In genomic region chr10:44958196-44958896, GRCh38 we compare ENCODE assay signal across 8 cellular contexts. TPM values are rescaled to one million over a fixed set of nuclear protein-coding genes. Genes with fewer than 3 reads are reported as not detected.
A peak's percentile ranks its signal among the peaks of the same experiment; 100 is the strongest.
DNase-seq lines count a peak whose midpoint lies in the region; ATAC-seq, FAIRE-seq and TF ChIP-seq lines count a peak whose summit lies in the region.

No MANE protein-coding gene starts in this region.

- peak overlapping the region; percentile 89 to 97 (median 92) for H3K27ac ChIP-seq in body of pancreas
- peak overlapping the region; percentile 90 for H3K27ac ChIP-seq in HepG2 (ENCODE audit: extremely low read length, insufficient read depth, low read length)
- no peak overlapping the region for H3K27ac ChIP-seq in thymus (ENCODE audit: low read depth)

- DNase-seq in AG10803 (ENCODE audit: low read depth) (peak; percentile 46), body of pancreas (peak; percentile 59 to 79 (median 68)), HepG2 (ENCODE audit: low spot score) (no peak), NCI-H524 treated with DMSO at 0.1 percent for 48 hours (lab: John Stamatoyannopoulos, UW) (no peak)
- no peak for DNase-seq in Jurkat, Clone E6-1 (ENCODE audit: low read depth, low spot score)
- no peak for DNase-seq in effector CD8-positive, alpha-beta T cell (lab: John Stamatoyannopoulos, UW)

- H3K27me3 ChIP-seq in body of pancreas (no peaks in the 10 kb centered on the region), HepG2 (ENCODE audit: control insufficient read depth in 1 of 2, insufficient read depth in 2 of 2, low read length in 2 of 2) (no peaks in the 10 kb centered on the region; a peak in 1 of 5 replicates), thymus (ENCODE audit: control insufficient read depth, insufficient read depth) (no peaks in the 10 kb centered on the region)

- POLR2A ChIA-PET in HepG2 (lab: Yijun Ruan, JAX), result interaction anchor here (1.5 to 13.2 kb wide), 6 partner anchors 8 to 35 kb away, joined by 4 to 407 read pairs (median 45); partner anchors contain the start of gene DEPP1

- CTCF ChIA-PET in HepG2 (lab: Yijun Ruan, JAX; ENCODE audit: low intra/inter-chr PET ratio, low total read pairs), result no interaction called here

- H3K9me3 ChIP-seq in body of pancreas (no peaks in the 10 kb centered on the region), HepG2 (ENCODE audit: low read length) (no peaks in the 10 kb centered on the region), thymus (ENCODE audit: control insufficient read depth) (peaks cover 1% of the 10 kb centered on the region)

- H3K4me3 ChIP-seq in AG10803 (ENCODE audit: low read length), result peak overlapping the region; percentile 74
- peak overlapping the region; percentile 91 for H3K4me3 ChIP-seq in Jurkat, Clone E6-1 (ENCODE audit: low read length)
- peak overlapping the region in 1 of 2 donors; percentile 10 for H3K4me3 ChIP-seq in body of pancreas
- peak overlapping the region; percentile 69 to 83 (median 82) for H3K4me3 ChIP-seq in HepG2 (replicated peaks in 1 of 3; ENCODE audit: insufficient read depth in 1 of 3, low read depth in 2 of 3, low read length in 3 of 3)
- peak overlapping the region; percentile 75 for H3K4me3 ChIP-seq in thymus (ENCODE audit: low read length)

- intact Hi-C loops in body of pancreas (cut with DNase I), result no loop called here
- intact Hi-C loops in HepG2 (cut with micrococcal nuclease; ENCODE audit: unreplicated experiment), result no loop called here

- H3K4me1 ChIP-seq in body of pancreas, result peaks cover 45% of the 10 kb centered on the region
- peaks cover 65% of the 10 kb centered on the region for H3K4me1 ChIP-seq in HepG2 (ENCODE audit: insufficient read depth, low read length)
- H3K4me1 ChIP-seq in thymus (ENCODE audit: control insufficient read depth, insufficient read depth, low read length), result peaks cover 25% of the 10 kb centered on the region

- in situ Hi-C loops in HepG2 (cut with HindIII; ENCODE audit: extremely low pct_ligation_motif_present, low pct_unique_long_range_greater_than_20kb), result loop anchor here (25.0 kb wide), 1 partner anchor 1546 kb away; the partner anchor contains the start of gene HNRNPF

- peak overlapping the region; percentile 86 for H3K9ac ChIP-seq in HepG2 (ENCODE audit: insufficient read depth, low read depth, low read length)

- H2AFZ ChIP-seq in HepG2 (ENCODE audit: low read length), result no peak overlapping the region

- ATAC-seq in body of pancreas, result peak; percentile 76
- ATAC-seq in HepG2, result no peak
- ATAC-seq in GM19395 (IDR thresholded peaks at IDR 0.05; ENCODE audit: unreplicated experiment), result no peak

- H3K4me2 ChIP-seq in HepG2 (ENCODE audit: low read depth, low read length), result peak overlapping the region; percentile 93

- H3K36me3 ChIP-seq in body of pancreas (replicated peaks in 1 of 2; ENCODE audit: insufficient read depth in 1 of 2, low read depth in 2 of 2) (no peaks in the 10 kb centered on the region), HepG2 (replicated peaks in 1 of 2; ENCODE audit: control insufficient read depth in 1 of 2, insufficient read depth in 2 of 2, low read length in 2 of 2) (peaks cover 0 to 6% of the 10 kb centered on the region in 2 experiments; a peak in 2 of 5 replicates), thymus (ENCODE audit: control insufficient read depth, insufficient read depth) (no peaks in the 10 kb centered on the region)

- TF ChIP-seq EP300 in HepG2 (IDR thresholded peaks at IDR 0.05; ENCODE audit: low read depth in 2 of 2, low read length in 2 of 2) (no peak; a peak in 1 of 4 replicates), HepG2 (CRISPR knock-in tag; IDR thresholded peaks at IDR 0.05; ENCODE audit: borderline replicate concordance) (no peak)

- TF ChIP-seq POLR2A in body of pancreas (IDR thresholded peaks at IDR 0.05) (peak in 2 of 3 donors; percentile 32 to 36), HepG2 (IDR thresholded peaks at IDR 0.05; ENCODE audit: insufficient read depth in 1 of 2, low read depth in 2 of 2, low read length in 2 of 2) (no peak)

- no peak for FAIRE-seq in HepG2 (lab: Jason Lieb, UNC)

- H4K20me1 ChIP-seq in HepG2 (ENCODE audit: insufficient read depth, low read length), result peaks cover 4% of the 10 kb centered on the region; the same call in 1 of the 2 replicates

- TF ChIP-seq CTCF in AG10803 (conservative IDR thresholded peaks at IDR 0.05; ENCODE audit: low read length) (no peak), body of pancreas (IDR thresholded peaks at IDR 0.05) (no peak), HepG2 (CRISPR knock-in tag; IDR thresholded peaks at IDR 0.05) (no peak)

- no peak for TF ChIP-seq RAD21 in HepG2 (CRISPR knock-in tag; IDR thresholded peaks at IDR 0.05)

- no TSS peak for BruUV-seq in HepG2 (replicated peaks; lab: Mats Ljungman, UMichigan)

- 10 to 18% methylated on average over 5 of the region's 5 CpGs for WGBS in body of pancreas, 2 donors
- 20% methylated on average over 5 of the region's 5 CpGs for WGBS in HepG2 (ENCODE audit: low lambda C conversion rate)
- WGBS in thymus, result 83% methylated on average over 5 of the region's 5 CpGs

- H3K79me2 ChIP-seq in HepG2 (ENCODE audit: insufficient read depth, low read length), result peaks cover 48% of the 10 kb centered on the region

RNA-seq across cellular contexts. Expression of gene RASSF4, which starts 1.3 kb away (rescaled TPM):
- 11.1 TPM for polyA plus RNA-seq in Jurkat, Clone E6-1 (2012; ENCODE audit: insufficient read depth, insufficient read length)
- 10 to 100 TPM; 44.5 to 50.8 TPM for total RNA-seq in body of pancreas
- 49.9 and 51.7 TPM in 2 replicates for total RNA-seq in HepG2 (2016; rRNA removed; fragmentation: Illumina TruSeq; extraction: Trizol)
- 22.4 and 22.8 TPM in 2 replicates for total RNA-seq in HepG2 (2016; cell fraction: cytosol; rRNA removed; fragmentation: Illumina TruSeq; extraction: Trizol; ENCODE audit: low read depth)
- 49.9 and 50.1 TPM in 2 replicates for total RNA-seq in HepG2 (2016; cell fraction: insoluble cytoplasmic fraction; rRNA removed; fragmentation: Illumina TruSeq; extraction: Trizol)
- total RNA-seq in HepG2 (2016; cell fraction: membrane; rRNA removed; fragmentation: Illumina TruSeq; extraction: Trizol), result 39.2 and 45.6 TPM in 2 replicates
- total RNA-seq in HepG2 (2016; cell fraction: nucleus; rRNA removed; fragmentation: Illumina TruSeq; extraction: Trizol), result 52.1 and 54.6 TPM in 2 replicates
- 34.0 and 39.7 TPM in 2 replicates for polyA plus RNA-seq in HepG2 (2011; rRNA removed)
- polyA plus RNA-seq in HepG2 (2011; cell fraction: cytosol; rRNA removed), result 20.4 and 25.8 TPM in 2 replicates
- 140 TPM in 2 replicates for polyA plus RNA-seq in HepG2 (2011; cell fraction: nucleus; rRNA removed)
- polyA plus RNA-seq in HepG2 (2012), result 25.0 and 26.7 TPM in 2 replicates
- 18.5 and 22.5 TPM in 2 replicates for polyA plus RNA-seq in HepG2 (2016; cell fraction: cytosol; fragmentation: Illumina TruSeq; extraction: Trizol; ENCODE audit: low read depth)
- 53.5 and 57.9 TPM in 2 replicates for polyA plus RNA-seq in HepG2 (2016; cell fraction: insoluble cytoplasmic fraction; fragmentation: Illumina TruSeq; extraction: Trizol; ENCODE audit: low read depth)
- 31.2 and 31.3 TPM in 2 replicates for polyA plus RNA-seq in HepG2 (2016; cell fraction: membrane; fragmentation: Illumina TruSeq; extraction: Trizol; ENCODE audit: low read depth)
- polyA plus RNA-seq in HepG2 (2016; cell fraction: nucleus; fragmentation: Illumina TruSeq; extraction: Trizol; ENCODE audit: insufficient read depth, low read depth), result 84.5 and 98.6 TPM in 2 replicates
- polyA minus RNA-seq in HepG2 (2011; rRNA and poly(A)+ RNA removed; ENCODE audit: low replicate concordance), result 0.12 and 67.0 TPM in 2 replicates
- polyA minus RNA-seq in HepG2 (2011; cell fraction: cytosol; rRNA and poly(A)+ RNA removed), result 13.4 and 16.0 TPM in 2 replicates
- polyA minus RNA-seq in HepG2 (2011; cell fraction: nucleus; rRNA and poly(A)+ RNA removed), result 74.3 and 88.9 TPM in 2 replicates
- polyA plus RNA-seq in thymus, result 50.0 TPM

RNA-seq across cellular contexts. Expression of gene DEPP1, which starts 20.3 kb away (rescaled TPM):
- not detected for polyA plus RNA-seq in Jurkat, Clone E6-1 (2012; ENCODE audit: insufficient read depth, insufficient read length)
- 100 to 1,000 TPM; 226 to 230 TPM for total RNA-seq in body of pancreas
- 11.2 and 14.8 TPM in 2 replicates for total RNA-seq in HepG2 (2016; rRNA removed; fragmentation: Illumina TruSeq; extraction: Trizol)
- total RNA-seq in HepG2 (2016; cell fraction: cytosol; rRNA removed; fragmentation: Illumina TruSeq; extraction: Trizol; ENCODE audit: low read depth), result 3.0 and 5.0 TPM in 2 replicates
- 9.0 and 15.3 TPM in 2 replicates for total RNA-seq in HepG2 (2016; cell fraction: insoluble cytoplasmic fraction; rRNA removed; fragmentation: Illumina TruSeq; extraction: Trizol)
- total RNA-seq in HepG2 (2016; cell fraction: membrane; rRNA removed; fragmentation: Illumina TruSeq; extraction: Trizol), result 9.0 and 9.3 TPM in 2 replicates
- 15.1 and 16.0 TPM in 2 replicates for total RNA-seq in HepG2 (2016; cell fraction: nucleus; rRNA removed; fragmentation: Illumina TruSeq; extraction: Trizol)
- 270 and 338 TPM in 2 replicates for polyA plus RNA-seq in HepG2 (2011; rRNA removed)
- polyA plus RNA-seq in HepG2 (2011; cell fraction: cytosol; rRNA removed), result 261 and 317 TPM in 2 replicates
- polyA plus RNA-seq in HepG2 (2011; cell fraction: nucleus; rRNA removed), result 103 and 135 TPM in 2 replicates
- polyA plus RNA-seq in HepG2 (2012), result 132 and 232 TPM in 2 replicates
- polyA plus RNA-seq in HepG2 (2016; cell fraction: cytosol; fragmentation: Illumina TruSeq; extraction: Trizol; ENCODE audit: low read depth), result 2.0 and 2.5 TPM in 2 replicates
- polyA plus RNA-seq in HepG2 (2016; cell fraction: insoluble cytoplasmic fraction; fragmentation: Illumina TruSeq; extraction: Trizol; ENCODE audit: low read depth), result 9.3 and 11.2 TPM in 2 replicates
- polyA plus RNA-seq in HepG2 (2016; cell fraction: membrane; fragmentation: Illumina TruSeq; extraction: Trizol; ENCODE audit: low read depth), result 3.6 and 5.2 TPM in 2 replicates
- 13.4 and 15.5 TPM in 2 replicates for polyA plus RNA-seq in HepG2 (2016; cell fraction: nucleus; fragmentation: Illumina TruSeq; extraction: Trizol; ENCODE audit: insufficient read depth, low read depth)
- 1.8 and 739 TPM in 2 replicates for polyA minus RNA-seq in HepG2 (2011; rRNA and poly(A)+ RNA removed; ENCODE audit: low replicate concordance)
- 249 and 254 TPM in 2 replicates for polyA minus RNA-seq in HepG2 (2011; cell fraction: cytosol; rRNA and poly(A)+ RNA removed)
- 107 and 142 TPM in 2 replicates for polyA minus RNA-seq in HepG2 (2011; cell fraction: nucleus; rRNA and poly(A)+ RNA removed)
- polyA plus RNA-seq in thymus, result 51.6 TPM

RNA-seq across cellular contexts. Expression of gene ZNF22, which starts 42.4 kb away (rescaled TPM):
- 95.1 TPM for polyA plus RNA-seq in Jurkat, Clone E6-1 (2012; ENCODE audit: insufficient read depth, insufficient read length)
- total RNA-seq in body of pancreas, result 10 to 100 TPM; 12.9 to 30.4 TPM
- 0.40 and 0.58 TPM in 2 replicates for total RNA-seq in HepG2 (2016; rRNA removed; fragmentation: Illumina TruSeq; extraction: Trizol)
- total RNA-seq in HepG2 (2016; cell fraction: cytosol; rRNA removed; fragmentation: Illumina TruSeq; extraction: Trizol; ENCODE audit: low read depth), result not detected in 2 replicates
- 0.49 and 0.56 TPM in 2 replicates for total RNA-seq in HepG2 (2016; cell fraction: insoluble cytoplasmic fraction; rRNA removed; fragmentation: Illumina TruSeq; extraction: Trizol)
- 0.28 and 0.45 TPM in 2 replicates for total RNA-seq in HepG2 (2016; cell fraction: membrane; rRNA removed; fragmentation: Illumina TruSeq; extraction: Trizol)
- 0.75 and 1.2 TPM in 2 replicates for total RNA-seq in HepG2 (2016; cell fraction: nucleus; rRNA removed; fragmentation: Illumina TruSeq; extraction: Trizol)
- 1.1 and 1.3 TPM in 2 replicates for polyA plus RNA-seq in HepG2 (2011; rRNA removed)
- polyA plus RNA-seq in HepG2 (2011; cell fraction: cytosol; rRNA removed), result 0.35 and 0.77 TPM in 2 replicates
- 1.2 and 1.7 TPM in 2 replicates for polyA plus RNA-seq in HepG2 (2011; cell fraction: nucleus; rRNA removed)
- 1.6 and 2.5 TPM in 2 replicates for polyA plus RNA-seq in HepG2 (2012)
- polyA plus RNA-seq in HepG2 (2016; cell fraction: cytosol; fragmentation: Illumina TruSeq; extraction: Trizol; ENCODE audit: low read depth), result 0.07 and 0.09 TPM in 2 replicates
- polyA plus RNA-seq in HepG2 (2016; cell fraction: insoluble cytoplasmic fraction; fragmentation: Illumina TruSeq; extraction: Trizol; ENCODE audit: low read depth), result 0.60 and 0.62 TPM in 2 replicates
- 0.22 and 0.27 TPM in 2 replicates for polyA plus RNA-seq in HepG2 (2016; cell fraction: membrane; fragmentation: Illumina TruSeq; extraction: Trizol; ENCODE audit: low read depth)
- polyA plus RNA-seq in HepG2 (2016; cell fraction: nucleus; fragmentation: Illumina TruSeq; extraction: Trizol; ENCODE audit: insufficient read depth, low read depth), result 0.89 and 1.1 TPM in 2 replicates
- not detected in 2 replicates for polyA minus RNA-seq in HepG2 (2011; rRNA and poly(A)+ RNA removed; ENCODE audit: low replicate concordance)
- polyA minus RNA-seq in HepG2 (2011; cell fraction: cytosol; rRNA and poly(A)+ RNA removed), result not detected in 2 replicates
- 2.2 and 2.4 TPM in 2 replicates for polyA minus RNA-seq in HepG2 (2011; cell fraction: nucleus; rRNA and poly(A)+ RNA removed)
- polyA plus RNA-seq in thymus, result 51.7 TPM

RNA-seq across cellular contexts. Expression of gene TMEM72, which starts 47.2 kb away (rescaled TPM):
- not detected for polyA plus RNA-seq in Jurkat, Clone E6-1 (2012; ENCODE audit: insufficient read depth, insufficient read length)
- 10 to 100 TPM in 1 of 2 donors, 1 to 10 TPM in 1; 4.7 to 10.2 TPM for total RNA-seq in body of pancreas
- 0.04 TPM in 1 of 2 replicates, not detected in the other for total RNA-seq in HepG2 (2016; rRNA removed; fragmentation: Illumina TruSeq; extraction: Trizol)
- total RNA-seq in HepG2 (2016; cell fraction: cytosol; rRNA removed; fragmentation: Illumina TruSeq; extraction: Trizol; ENCODE audit: low read depth), result 0.09 TPM in 1 of 2 replicates, not detected in the other
- total RNA-seq in HepG2 (2016; cell fraction: insoluble cytoplasmic fraction; rRNA removed; fragmentation: Illumina TruSeq; extraction: Trizol), result 0.04 TPM in 1 of 2 replicates, not detected in the other
- 0.12 TPM in 1 of 2 replicates, not detected in the other for total RNA-seq in HepG2 (2016; cell fraction: membrane; rRNA removed; fragmentation: Illumina TruSeq; extraction: Trizol)
- 0.16 and 0.19 TPM in 2 replicates for total RNA-seq in HepG2 (2016; cell fraction: nucleus; rRNA removed; fragmentation: Illumina TruSeq; extraction: Trizol)
- polyA plus RNA-seq in HepG2 (2011; rRNA removed), result not detected in 2 replicates
- polyA plus RNA-seq in HepG2 (2011; cell fraction: cytosol; rRNA removed), result not detected in 2 replicates
- not detected in 2 replicates for polyA plus RNA-seq in HepG2 (2011; cell fraction: nucleus; rRNA removed)
- not detected in 2 replicates for polyA plus RNA-seq in HepG2 (2012)
- not detected in 2 replicates for polyA plus RNA-seq in HepG2 (2016; cell fraction: cytosol; fragmentation: Illumina TruSeq; extraction: Trizol; ENCODE audit: low read depth)
- not detected in 2 replicates for polyA plus RNA-seq in HepG2 (2016; cell fraction: insoluble cytoplasmic fraction; fragmentation: Illumina TruSeq; extraction: Trizol; ENCODE audit: low read depth)
- polyA plus RNA-seq in HepG2 (2016; cell fraction: membrane; fragmentation: Illumina TruSeq; extraction: Trizol; ENCODE audit: low read depth), result not detected in 2 replicates
- not detected in 2 replicates for polyA plus RNA-seq in HepG2 (2016; cell fraction: nucleus; fragmentation: Illumina TruSeq; extraction: Trizol; ENCODE audit: insufficient read depth, low read depth)
- polyA minus RNA-seq in HepG2 (2011; rRNA and poly(A)+ RNA removed; ENCODE audit: low replicate concordance), result not detected in 2 replicates
- polyA minus RNA-seq in HepG2 (2011; cell fraction: cytosol; rRNA and poly(A)+ RNA removed), result not detected in 2 replicates
- 0.13 and 0.25 TPM in 2 replicates for polyA minus RNA-seq in HepG2 (2011; cell fraction: nucleus; rRNA and poly(A)+ RNA removed)
- 0.07 TPM for polyA plus RNA-seq in thymus

Comparison
In these comparisons a context has a peak if more than half of its experiments do, and no peak if none do; other contexts are left out.
1. DNase-seq: peak in AG10803 (single experiment) and body of pancreas (4 of 4); none in Jurkat, Clone E6-1 (single experiment), HepG2 (single experiment), NCI-H524 treated with DMSO at 0.1 percent for 48 hours (single experiment) and effector CD8-positive, alpha-beta T cell (single experiment).
2. POLR2A ChIP-seq: peak in body of pancreas (2 of 3); none in HepG2 (0 of 2).
3. RNA of gene DEPP1, which starts 20.3 kb away (total RNA-seq): 226 to 230 TPM in body of pancreas; 3.0 to 16.0 TPM in HepG2; every median in the first group is over 10 times any median in the second.
4. RNA of gene ZNF22, which starts 42.4 kb away (total RNA-seq): 12.9 to 30.4 TPM in body of pancreas; 0.28 to 1.2 TPM in HepG2; every median in the first group is over 4 times any median in the second.